In genomic region chr2:213995400-213996105, GRCh38 we compare ENCODE assay signal across 1 cellular context.
TF ChIP-seq lines count a peak whose summit lies in the region.

No MANE protein-coding gene starts in this region.

TF ChIP-seq in GM23338, 12 proteins besides CTCF, POLR2A, EP300 and RAD21 (continued from another document):
- no peak for TF ChIP-seq REST (IDR thresholded peaks at IDR 0.05; ENCODE audit: unreplicated experiment)
- no peak for TF ChIP-seq STAT1 (IDR thresholded peaks at IDR 0.05; ENCODE audit: unreplicated experiment)
- TF ChIP-seq, protein P1, sequence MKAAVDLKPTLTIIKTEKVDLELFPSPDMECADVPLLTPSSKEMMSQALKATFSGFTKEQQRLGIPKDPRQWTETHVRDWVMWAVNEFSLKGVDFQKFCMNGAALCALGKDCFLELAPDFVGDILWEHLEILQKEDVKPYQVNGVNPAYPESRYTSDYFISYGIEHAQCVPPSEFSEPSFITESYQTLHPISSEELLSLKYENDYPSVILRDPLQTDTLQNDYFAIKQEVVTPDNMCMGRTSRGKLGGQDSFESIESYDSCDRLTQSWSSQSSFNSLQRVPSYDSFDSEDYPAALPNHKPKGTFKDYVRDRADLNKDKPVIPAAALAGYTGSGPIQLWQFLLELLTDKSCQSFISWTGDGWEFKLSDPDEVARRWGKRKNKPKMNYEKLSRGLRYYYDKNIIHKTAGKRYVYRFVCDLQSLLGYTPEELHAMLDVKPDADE (IDR thresholded peaks at IDR 0.05): no peak
- no peak for TF ChIP-seq JUNB (IDR thresholded peaks at IDR 0.05; ENCODE audit: unreplicated experiment)
- TF ChIP-seq NANOG (IDR thresholded peaks at IDR 0.05; ENCODE audit: borderline replicate concordance): no peak
- TF ChIP-seq ZNF331 (CRISPR knock-in tag; IDR thresholded peaks at IDR 0.05; ENCODE audit: low read depth): no peak
- no peak for TF ChIP-seq CREB1 (CRISPR knock-in tag; IDR thresholded peaks at IDR 0.05; ENCODE audit: low read depth)
